24 cellular contexts compared by ENCODE assay signal in the genomic region with DNA sequence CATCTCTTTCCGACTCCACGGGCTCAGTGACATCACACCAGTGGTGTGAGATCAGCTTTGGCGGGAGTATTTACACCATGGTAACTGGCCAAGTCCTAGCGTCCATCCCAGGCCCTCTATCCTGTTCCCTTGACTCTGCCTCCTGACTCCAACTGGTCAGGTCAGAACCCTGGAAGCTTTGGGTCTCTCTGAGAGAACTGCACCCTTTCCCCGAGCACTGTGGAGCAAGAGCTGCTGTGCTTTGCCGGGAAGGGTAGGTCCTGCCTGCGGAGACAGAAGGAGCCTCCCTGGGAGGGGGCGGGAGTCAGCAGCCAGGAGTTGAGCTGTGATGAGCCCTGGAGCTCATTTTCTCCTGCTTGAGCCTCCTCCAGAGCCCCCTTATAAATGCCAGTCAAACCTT.
"Had no signal": no experiment of that assay in that cellular context is flagged by ENCODE, and none has a peak within 500 bp of the region (broad histone marks: within the 10 kb centered on the region; RNA-seq: fewer than 3 reads in every experiment).

No MANE protein-coding gene starts in this region.

- H3K4me1 Mint-ChIP-seq: activated B cell treated with CpG ODN at 0.5 μM for 24 hours; activated CD4-positive, alpha-beta T cell treated with anti-CD3 and anti-CD28 coated beads for 36 hours; central memory CD8-positive, alpha-beta T cell; T-cell had no signal

- H3K27me3 Mint-ChIP-seq: activated CD4-positive, alpha-beta T cell treated with anti-CD3 and anti-CD28 coated beads for 36 hours; activated naive CD8-positive, alpha-beta T cell; T-cell had no signal

- H3K27ac Mint-ChIP-seq: activated B cell treated with CpG ODN at 0.5 μM for 24 hours; activated CD4-positive, alpha-beta T cell treated with anti-CD3 and anti-CD28 coated beads for 36 hours; activated naive CD8-positive, alpha-beta T cell; activated T-helper 2 cell treated with anti-CD3 and anti-CD28 coated beads, Interferon-gamma antibody, Interleukin-2, Interleukin-4, amounts not matched to agents 10 μg/mL and 5 μg/mL and 100 μg/mL, durations not matched to agents 14 hours and 24 hours and 36 hours; effector memory CD8-positive, alpha-beta T cell; T-cell; T-helper 2 cell treated with Interferon-gamma antibody and Interleukin-4, amounts not matched to agents 5 μg/mL and 100 μg/mL, for 36 hours had no signal

- H3K9me3 Mint-ChIP-seq: activated T-cell treated with anti-CD3 and anti-CD28 coated beads, Interleukin-2, amount 50 U/mL, for 4 hours; activated T-helper 2 cell treated with anti-CD3 and anti-CD28 coated beads, Interferon-gamma antibody, Interleukin-2, Interleukin-4, amounts not matched to agents 10 μg/mL and 5 μg/mL and 100 μg/mL, durations not matched to agents 14 hours and 24 hours and 36 hours; central memory CD8-positive, alpha-beta T cell; effector memory CD8-positive, alpha-beta T cell; T-helper 2 cell treated with Interferon-gamma antibody and Interleukin-4, amounts not matched to agents 5 μg/mL and 100 μg/mL, for 36 hours had no signal

- DNase-seq: activated B cell treated with CpG ODN at 0.5 μM for 24 hours; activated CD4-positive, alpha-beta T cell treated with anti-CD3 and anti-CD28 coated beads for 36 hours; activated CD4-positive, alpha-beta T cell treated with anti-CD3 and anti-CD28 coated beads, Interleukin-2, amount 50 U/mL, for 48 hours; activated CD8-positive, alpha-beta memory T cell treated with anti-CD3 and anti-CD28 coated beads, Interleukin-2, amount 50 U/mL, for 48 hours; activated naive CD4-positive, alpha-beta T cell; activated T-cell treated with anti-CD3 and anti-CD28 coated beads, Interleukin-2, amount 50 U/mL, for 4 hours; adrenal gland; effector memory CD8-positive, alpha-beta T cell; glutamatergic neuron; left cardiac atrium; psoas muscle; stimulated activated CD4-positive, alpha-beta T cell treated with anti-CD3 and anti-CD28 coated beads, Interleukin-1b, Interleukin-23, amount 100 ng/mL, for 48 hours; T-cell; testis; trophoblast cell had no signal

- ATAC-seq: activated CD4-positive, alpha-beta T cell treated with anti-CD3 and anti-CD28 coated beads for 36 hours; activated T-cell treated with anti-CD3 and anti-CD28 coated beads, Interleukin-2, amount 50 U/mL, for 4 hours; effector memory CD8-positive, alpha-beta T cell; left cardiac atrium; psoas muscle; T-cell had no signal

- H3K4me1 ChIP-seq: adrenal gland, ascending aorta, esophagus muscularis mucosa, psoas muscle, right atrium auricular region, testis, vagina had no signal

- H3K27ac ChIP-seq: adrenal gland, ascending aorta, esophagus muscularis mucosa, psoas muscle, right atrium auricular region, testis, vagina had no signal

- H3K4me3 Mint-ChIP-seq: activated B cell treated with CpG ODN at 0.5 μM for 24 hours; activated CD4-positive, alpha-beta T cell treated with anti-CD3 and anti-CD28 coated beads for 36 hours; activated naive CD8-positive, alpha-beta T cell; activated T-cell treated with anti-CD3 and anti-CD28 coated beads, Interleukin-2, amount 50 U/mL, for 4 hours; central memory CD8-positive, alpha-beta T cell; effector memory CD8-positive, alpha-beta T cell; neural crest cell; T-cell; T-helper 2 cell treated with Interferon-gamma antibody and Interleukin-4, amounts not matched to agents 5 μg/mL and 100 μg/mL, for 36 hours had no signal

- H3K27me3 ChIP-seq: adrenal gland, ascending aorta, esophagus muscularis mucosa, right atrium auricular region, testis, vagina had no signal

- H3K4me3 ChIP-seq: adrenal gland, ascending aorta, esophagus muscularis mucosa, psoas muscle, right atrium auricular region, testis, vagina had no signal

- H3K36me3 ChIP-seq: adrenal gland, ascending aorta, esophagus muscularis mucosa, right atrium auricular region, vagina had no signal

- H3K9me3 ChIP-seq: adrenal gland, ascending aorta, esophagus muscularis mucosa, psoas muscle, right atrium auricular region, testis, vagina had no signal

- H3K36me3 Mint-ChIP-seq: activated naive CD8-positive, alpha-beta T cell; T-cell had no signal
